Comparison of ENCODE assay signal across 19 cellular contexts in genomic region chr3:94158461-94158860, GRCh38.
DNase-seq lines count a peak whose midpoint lies in the region; ATAC-seq and TF ChIP-seq lines count a peak whose summit lies in the region.
"Had no signal": no experiment of that assay in that cellular context is flagged by ENCODE, and none has a peak within 500 bp of the region (broad histone marks: within the 10 kb centered on the region; RNA-seq: fewer than 3 reads in every experiment).

No MANE protein-coding gene starts in this region.

- no peak overlapping the region for H3K27ac ChIP-seq in right cardiac atrium (ENCODE audit: low read length)
- no peak overlapping the region for H3K27ac ChIP-seq in left ventricle myocardium inferior (replicated peaks)
- peak overlapping the region; percentile 58 for H3K27ac ChIP-seq in SJSA1
- H3K27ac ChIP-seq in ovary = no peak overlapping the region
- H3K27ac ChIP-seq: HL-60, PC-9 had no signal

- no peak for TF ChIP-seq CTCF in left ventricle myocardium inferior (IDR thresholded peaks at IDR 0.05; ENCODE audit: borderline replicate concordance)
- no peak for TF ChIP-seq CTCF in fibroblast of pulmonary artery (IDR thresholded peaks at IDR 0.05; ENCODE audit: low read length, missing control alignments)
- no peak for TF ChIP-seq CTCF in ovary (IDR thresholded peaks at IDR 0.05)

- intact Hi-C loops in right cardiac atrium (cut with DNase I) = no loop called here
- intact Hi-C loops in left ventricle myocardium inferior (cut with micrococcal nuclease) = no loop called here
- intact Hi-C loops in sciatic nerve (cut with DNase I) = no loop called here
- intact Hi-C loops in ovary (cut with DNase I) = no loop called here
- intact Hi-C loops in activated naive CD4-positive, alpha-beta T cell treated with anti-CD3 and anti-CD28 coated beads for 36 hours (cut with micrococcal nuclease) = no loop called here

- H3K36me3 ChIP-seq in left ventricle myocardium inferior (no peaks in the 10 kb centered on the region), SJSA1 (no peaks in the 10 kb centered on the region), ovary (no peaks in the 10 kb centered on the region)

- H3K9me3 Mint-ChIP-seq in activated naive CD4-positive, alpha-beta T cell treated with anti-CD3 and anti-CD28 coated beads for 36 hours = no peaks in the 10 kb centered on the region
- H3K9me3 Mint-ChIP-seq: IgD-negative memory B cell had no signal

- DNase-seq in right cardiac atrium (peak in 2 of 3 donors; percentile 27 to 54), left ventricle myocardium inferior (no peak), SJSA1 (ENCODE audit: low read depth in 1 of 2, low spot score in 2 of 2) (no peak), fibroblast of pulmonary artery (ENCODE audit: low read depth) (peak; percentile 3), sciatic nerve (ENCODE audit: low spot score) (no peak), ovary (no peak)
- no peak for DNase-seq in activated naive CD4-positive, alpha-beta T cell treated with anti-CD3 and anti-CD28 coated beads for 36 hours
- DNase-seq: CD4-positive, CD25-positive, alpha-beta regulatory T cell; H9; Kasumi-1; NCI-H1105 treated with DMSO at 0.1 percent for 48 hours; NCI-H187 treated with DMSO at 0.1 percent for 48 hours; NCI-H748 treated with DMSO at 0.1 percent for 48 hours had no signal

- ATAC-seq in right cardiac atrium (peak; percentile 26 to 75), sciatic nerve (peak; percentile 80), GM19452 (IDR thresholded peaks at IDR 0.05; ENCODE audit: unreplicated experiment) (no peak)

- no peaks in the 10 kb centered on the region for H3K4me1 Mint-ChIP-seq in activated naive CD4-positive, alpha-beta T cell treated with anti-CD3 and anti-CD28 coated beads for 36 hours (ENCODE audit: low read depth)
- H3K4me1 Mint-ChIP-seq: B cell; CD4-positive, CD25-positive, alpha-beta regulatory T cell; H9; IgD-negative memory B cell had no signal

- WGBS in right cardiac atrium = 75% methylated on average over 4 of the region's 4 CpGs
- 74 to 79% (median 78%) methylated on average over 4 of the region's 4 CpGs for WGBS in ovary, 3 donors

- CTCF ChIA-PET in activated naive CD4-positive, alpha-beta T cell treated with anti-CD3 and anti-CD28 coated beads for 36 hours (lab: Charles Lee) = no interaction called here

- H3K27me3 ChIP-seq in right cardiac atrium (ENCODE audit: control insufficient read depth, insufficient read depth) = no peaks in the 10 kb centered on the region
- H3K27me3 ChIP-seq in left ventricle myocardium inferior (ENCODE audit: low read depth) = no peaks in the 10 kb centered on the region
- no peaks in the 10 kb centered on the region for H3K27me3 ChIP-seq in SJSA1 (replicated peaks)
- H3K27me3 ChIP-seq in ovary = no peaks in the 10 kb centered on the region

- H3K36me3 Mint-ChIP-seq in activated naive CD4-positive, alpha-beta T cell treated with anti-CD3 and anti-CD28 coated beads for 36 hours (ENCODE audit: low read depth) = no peaks in the 10 kb centered on the region
- H3K36me3 Mint-ChIP-seq: CD4-positive, CD25-positive, alpha-beta regulatory T cell; IgD-negative memory B cell had no signal

- no peak for TF ChIP-seq POLR2A in ovary (IDR thresholded peaks at IDR 0.05)

- H3K4me3 ChIP-seq in right cardiac atrium (ENCODE audit: low read length) (no peak overlapping the region), left ventricle myocardium inferior (no peak overlapping the region), SJSA1 (no peak overlapping the region), fibroblast of pulmonary artery (replicated peaks; ENCODE audit: low read depth, low read length) (no peak overlapping the region), ovary (no peak overlapping the region)

- no peak overlapping the region for H3K27ac Mint-ChIP-seq in activated naive CD4-positive, alpha-beta T cell treated with anti-CD3 and anti-CD28 coated beads for 36 hours
- H3K27ac Mint-ChIP-seq: B cell; CD4-positive, CD25-positive, alpha-beta regulatory T cell; H9; IgD-negative memory B cell had no signal

- H3K4me1 ChIP-seq in right cardiac atrium (ENCODE audit: control insufficient read depth, insufficient read depth, low read length) (no peaks in the 10 kb centered on the region), left ventricle myocardium inferior (no peaks in the 10 kb centered on the region), SJSA1 (replicated peaks) (peaks cover 19% of the 10 kb centered on the region), ovary (ENCODE audit: insufficient read depth) (peaks cover 2% of the 10 kb centered on the region)
- H3K4me1 ChIP-seq: Caco-2 had no signal

- H3K4me3 Mint-ChIP-seq in activated naive CD4-positive, alpha-beta T cell treated with anti-CD3 and anti-CD28 coated beads for 36 hours = no peak overlapping the region
- H3K4me3 Mint-ChIP-seq: B cell; CD4-positive, CD25-positive, alpha-beta regulatory T cell; H9; IgD-negative memory B cell had no signal

- peaks cover 14% of the 10 kb centered on the region for H3K27me3 Mint-ChIP-seq in activated naive CD4-positive, alpha-beta T cell treated with anti-CD3 and anti-CD28 coated beads for 36 hours (ENCODE audit: low read depth)
- H3K27me3 Mint-ChIP-seq: IgD-negative memory B cell had no signal

- H3K9me3 ChIP-seq in right cardiac atrium (ENCODE audit: control insufficient read depth, low read length) (no peaks in the 10 kb centered on the region), left ventricle myocardium inferior (replicated peaks) (no peaks in the 10 kb centered on the region), SJSA1 (replicated peaks) (no peaks in the 10 kb centered on the region), ovary (no peaks in the 10 kb centered on the region)
- H3K9me3 ChIP-seq: Caco-2 had no signal

- no peak for TF ChIP-seq EP300 in ovary (IDR thresholded peaks at IDR 0.05)

Comparison
In these comparisons a context has a peak if more than half of its experiments do, and no peak if none do; other contexts are left out.
1. DNase-seq: peak in right cardiac atrium (2 of 3) and fibroblast of pulmonary artery (single experiment); none in left ventricle myocardium inferior (single experiment), SJSA1 (0 of 2), sciatic nerve (single experiment), ovary (0 of 5) and activated naive CD4-positive, alpha-beta T cell treated with anti-CD3 and anti-CD28 coated beads for 36 hours (single experiment).